ENCODE assay signal across 23 cellular contexts in genomic region chr7:41222704-41223103, GRCh38.
DNase-seq lines count a peak whose midpoint lies in the region; ATAC-seq and TF ChIP-seq lines count a peak whose summit lies in the region.
"Had no signal": no experiment of that assay in that cellular context is flagged by ENCODE, and none has a peak within 500 bp of the region (broad histone marks: within the 10 kb centered on the region; RNA-seq: fewer than 3 reads in every experiment).

No MANE protein-coding gene starts in this region.

- H3K79me2 ChIP-seq in GM23248 (ENCODE audit: insufficient read depth) = no peaks in the 10 kb centered on the region

- H3K9ac ChIP-seq in GM23248 (no peak overlapping the region), adipocyte (ENCODE audit: low read length) (no peak overlapping the region)

- H4K20me1 ChIP-seq in GM23248 (ENCODE audit: insufficient read depth) = no peaks in the 10 kb centered on the region

- H3K4me2 ChIP-seq in GM23248 (ENCODE audit: unreplicated experiment) = no peak overlapping the region

- H3K27ac ChIP-seq in GM23248 = no peak overlapping the region
- H3K27ac ChIP-seq: cardiac muscle cell, gastrocnemius medialis, thoracic aorta, VCaP had no signal

- no peaks in the 10 kb centered on the region for H3K9me3 ChIP-seq in GM23248 (ENCODE audit: low read depth)
- no peaks in the 10 kb centered on the region for H3K9me3 ChIP-seq in adipocyte (ENCODE audit: control insufficient read depth, low read length)
- H3K9me3 ChIP-seq: gastrocnemius medialis, thoracic aorta had no signal

- H3K4me3 ChIP-seq in GM23248 (no peak overlapping the region), adipocyte (ENCODE audit: low read length) (no peak overlapping the region), retinal pigment epithelial cell (ENCODE audit: low read length) (no peak overlapping the region)
- H3K4me3 ChIP-seq: cardiac muscle cell, gastrocnemius medialis, thoracic aorta had no signal

- DNase-seq in GM23248 (peak; percentile 47), adipocyte (ENCODE audit: low read depth) (peak; percentile 59), fibroblast of gingiva (ENCODE audit: low read depth) (peak; percentile 83), retinal pigment epithelial cell (ENCODE audit: low read depth) (peak; percentile 66), OCI-M1 (lab: John Stamatoyannopoulos, UW) (no peak), SIG-M5 treated with dmso at 0.1 percent for 504 hours (lab: John Stamatoyannopoulos, UW; ENCODE audit: unreplicated experiment) (no peak), NCI-H69 (lab: John Stamatoyannopoulos, UW) (no peak), omental fat pad (ENCODE audit: low spot score) (no peak)
- DNase-seq: activated CD4-positive, alpha-beta T cell treated with anti-CD3 and anti-CD28 coated beads, Interleukin-2, amount 50 U/mL, for 48 hours; activated T-cell treated with anti-CD3 and anti-CD28 coated beads, Interleukin-2, amount 50 U/mL, for 4 hours; C1 segment of cervical spinal cord; DMS 273 treated with DMSO at 0.1 percent for 48 hours; gastrocnemius medialis; midbrain; MM.1S; NCI-H2227 treated with DMSO at 0.1 percent for 48 hours; NK-92 treated with Interleukin-12 subunit alpha and Interleukin-12 subunit beta, amount 100 ng/mL, for 24 hours; stimulated activated CD4-positive, alpha-beta T cell treated with anti-CD3 and anti-CD28 coated beads, Interleukin-12 subunit alpha, Interleukin-12 subunit beta, amount 100 ng/mL, for 4 hours had no signal

- in situ Hi-C loops in GM23248 (cut with MboI) = no loop called here

- no peaks in the 10 kb centered on the region for H3K36me3 ChIP-seq in GM23248 (ENCODE audit: low read depth)
- H3K36me3 ChIP-seq in adipocyte (ENCODE audit: control insufficient read depth, insufficient read depth, low read length, severe bottlenecking) = no peaks in the 10 kb centered on the region
- H3K36me3 ChIP-seq: cardiac muscle cell, gastrocnemius medialis, thoracic aorta had no signal

- peaks cover 19% of the 10 kb centered on the region; the same call in 1 of the 2 replicates for H3K4me1 ChIP-seq in GM23248 (ENCODE audit: insufficient read depth)
- H3K4me1 ChIP-seq in adipocyte (ENCODE audit: control insufficient read depth, insufficient read depth, low read length) = no peaks in the 10 kb centered on the region
- H3K4me1 ChIP-seq: gastrocnemius medialis had no signal

- TF ChIP-seq CTCF in retinal pigment epithelial cell (conservative IDR thresholded peaks at IDR 0.05; ENCODE audit: low read depth, low read length) = no peak
- no peak for TF ChIP-seq CTCF in omental fat pad (IDR thresholded peaks at IDR 0.05)

- WGBS in GM23248 (ENCODE audit: low coverage in 1 of 2, low lambda C conversion rate in 2 of 2, missing lambda C conversion rate in 2 of 2), 2 experiments = 71 to 72% methylated on average over 3 of the region's 3 CpGs

- H3F3A ChIP-seq in GM23248 (ENCODE audit: insufficient read depth) = peaks cover 21% of the 10 kb centered on the region

- H2AFZ ChIP-seq in GM23248 = no peak overlapping the region

- no peaks in the 10 kb centered on the region for H3K9me2 ChIP-seq in GM23248 (ENCODE audit: insufficient read depth)

- no peaks in the 10 kb centered on the region for H3K27me3 ChIP-seq in GM23248 (replicated peaks; ENCODE audit: insufficient read depth)
- no peaks in the 10 kb centered on the region for H3K27me3 ChIP-seq in adipocyte (replicated peaks; ENCODE audit: control insufficient read depth, insufficient read depth, low read length)
- H3K27me3 ChIP-seq: gastrocnemius medialis had no signal

- no peak for ATAC-seq in omental fat pad (ENCODE audit: low FRiP score)
- ATAC-seq: activated T-cell treated with anti-CD3 and anti-CD28 coated beads, Interleukin-2, amount 50 U/mL, for 4 hours; gastrocnemius medialis; HepG2; stimulated activated effector memory CD8-positive, alpha-beta T cell treated with anti-CD3 and anti-CD28 coated beads, Interleukin-12 subunit alpha, Interleukin-12 subunit beta, amount 100 ng/mL, for 72 hours had no signal

Comparison
In these comparisons a context has a peak if more than half of its experiments do, and no peak if none do; other contexts are left out.
1. DNase-seq: peak in GM23248 (single experiment), adipocyte (single experiment), fibroblast of gingiva (single experiment) and retinal pigment epithelial cell (single experiment); none in OCI-M1 (single experiment), SIG-M5 treated with dmso at 0.1 percent for 504 hours (single experiment), NCI-H69 (single experiment) and omental fat pad (single experiment).